In genomic region chr17:80345321-80345720, GRCh38 we compare ENCODE assay signal across 21 cellular contexts.
"Had no signal": no experiment of that assay in that cellular context is flagged by ENCODE, and none has a peak within 500 bp of the region (broad histone marks: within the 10 kb centered on the region; RNA-seq: fewer than 3 reads in every experiment).

No MANE protein-coding gene starts in this region.

- H2AFZ ChIP-seq: parathyroid adenoma had no signal

- H3K9me3 ChIP-seq: colonic mucosa, heart left ventricle, suprapubic skin, thyroid gland, uterus had no signal

- DNase-seq: colonic mucosa; effector CD4-positive, alpha-beta T cell; endodermal cell; heart left ventricle; hippocampal formation; left colon; left ventricle myocardium superior; mesenchymal stem cell; naive thymus-derived CD4-positive, alpha-beta T cell; nephron progenitor cell; stimulated activated CD4-positive, alpha-beta T cell treated with anti-CD3 and anti-CD28 coated beads, Interleukin-2, amount 100 ng/mL, for 24 hours; stimulated activated CD4-positive, alpha-beta T cell treated with anti-CD3 and anti-CD28 coated beads, Interleukin-4, amount 100 ng/mL, for 4 hours; stimulated activated naive CD4-positive, alpha-beta T cell; thyroid gland; uterus had no signal

- H3K9ac ChIP-seq: parathyroid adenoma had no signal

- ATAC-seq: esophagus mucosa; heart left ventricle; left colon; left ventricle myocardium superior; naive thymus-derived CD4-positive, alpha-beta T cell; sciatic nerve had no signal

- FAIRE-seq: frontal cortex had no signal

- H3K27ac ChIP-seq: colonic mucosa, heart left ventricle, parathyroid adenoma, suprapubic skin, thyroid gland, uterus had no signal

- H3K27me3 ChIP-seq: colonic mucosa, heart left ventricle, suprapubic skin, thyroid gland, uterus had no signal

- H3K4me3 ChIP-seq: colonic mucosa, heart left ventricle, lung, suprapubic skin, thyroid gland, uterus had no signal

- H3K36me3 ChIP-seq: uterus had no signal

- H3K4me1 ChIP-seq: colonic mucosa, heart left ventricle, parathyroid adenoma, suprapubic skin, thyroid gland, uterus had no signal
